In genomic region chr16:67659675-67660563, GRCh38 we compare ENCODE assay signal across 8 cellular contexts. TPM values are rescaled to one million over a fixed set of nuclear protein-coding genes. Genes with fewer than 3 reads are reported as not detected.
DNase-seq lines count a peak whose midpoint lies in the region; ATAC-seq and TF ChIP-seq lines count a peak whose summit lies in the region.

TSS of gene ACD (minus strand) at chr16:67660260. CDS start at chr16:67660220, 40 bp downstream.

- peaks cover 8% of the 10 kb centered on the region for H3K4me1 Mint-ChIP-seq in endothelial cell (ENCODE audit: unreplicated experiment)

- in situ Hi-C loops in Caki2 (cut with HindIII; ENCODE audit: low pct_unique_long_range_greater_than_20kb, low sequenced_read_pairs), result no loop called here

- H3K9me3 Mint-ChIP-seq in endothelial cell (ENCODE audit: unreplicated experiment), result no peaks in the 10 kb centered on the region

- peaks cover 13% of the 10 kb centered on the region for H3K36me3 Mint-ChIP-seq in endothelial cell (ENCODE audit: low read depth, unreplicated experiment)

- peak within 1 kb of the TSS; percentile 81 for H3K4me3 ChIP-seq in OCI-LY1 (ENCODE audit: low read depth, low read length, poor library complexity, severe bottlenecking)

- H3F3A ChIP-seq in OCI-LY1 (ENCODE audit: insufficient read depth, low read length), result no peaks in the 10 kb centered on the region

- peak within 1 kb of the TSS; percentile 82 for H3K4me2 ChIP-seq in OCI-LY1 (ENCODE audit: low read length)

- H3K27ac ChIP-seq in OCI-LY1 (ENCODE audit: low read depth, low read length, poor library complexity, severe bottlenecking), result peak within 1 kb of the TSS; percentile 80

- no peaks in the 10 kb centered on the region for H3K79me2 ChIP-seq in OCI-LY1 (ENCODE audit: insufficient read depth, low read length)

- peak within 1 kb of the TSS; percentile 92 for H3K4me3 Mint-ChIP-seq in endothelial cell (ENCODE audit: unreplicated experiment)

- peaks cover 48% of the 10 kb centered on the region; the same call in 1 of the 2 replicates for H3K36me3 ChIP-seq in OCI-LY1 (ENCODE audit: insufficient read depth, low read length)

- TF ChIP-seq CTCF in OCI-LY1 (IDR thresholded peaks at IDR 0.05; ENCODE audit: low read length) (no peak), endothelial cell (IDR thresholded peaks at IDR 0.05; ENCODE audit: unreplicated experiment) (no peak)

- H3K4me1 ChIP-seq in OCI-LY1 (ENCODE audit: insufficient read depth, low read length, severe bottlenecking), result peaks cover 24% of the 10 kb centered on the region

- peak within 1 kb of the TSS; percentile 75 for H3K27ac Mint-ChIP-seq in endothelial cell (ENCODE audit: unreplicated experiment)

- H3K27me3 Mint-ChIP-seq in endothelial cell (ENCODE audit: unreplicated experiment), result peaks cover 27% of the 10 kb centered on the region

- DNase-seq in Caki2 (ENCODE audit: low read depth) (peak; percentile 89), HS-27A (ENCODE audit: low read depth) (peak; percentile 72), activated T-cell treated with anti-CD3 and anti-CD28 coated beads for 1 hour (ENCODE audit: low read depth) (peak; percentile 96), endothelial cell (ENCODE audit: low spot score) (peak; percentile 90), middle frontal gyrus (ENCODE audit: extremely low spot score, low spot score) (peak; percentile 96)
- DNase-seq in stimulated activated CD8-positive, alpha-beta memory T cell treated with anti-CD3 and anti-CD28 coated beads, Interleukin-2, amount 100 ng/mL, for 48 hours (ENCODE audit: low read depth in 2 of 2), result peak; percentile 86 to 87

- H3K9me2 ChIP-seq in OCI-LY1 (ENCODE audit: low read depth, low read length), result no peaks in the 10 kb centered on the region

- no peaks in the 10 kb centered on the region for H3K27me3 ChIP-seq in OCI-LY1 (ENCODE audit: insufficient read depth, low read length)

- no peaks in the 10 kb centered on the region for H3K9me3 ChIP-seq in OCI-LY1 (ENCODE audit: low read length)

- H4K20me1 ChIP-seq in OCI-LY1 (ENCODE audit: insufficient read depth, low read length), result no peaks in the 10 kb centered on the region

- ATAC-seq in GM19468 (IDR thresholded peaks at IDR 0.05; ENCODE audit: extremely low read depth, unreplicated experiment), result peak; percentile 47

- H3K9ac ChIP-seq in OCI-LY1 (ENCODE audit: low read length), result peak within 1 kb of the TSS; percentile 80

- no peak within 1 kb of the TSS for H2AFZ ChIP-seq in OCI-LY1 (ENCODE audit: low read length)

RNA-seq across cellular contexts. Expression of gene ACD, which starts in this region (rescaled TPM):
- 20.7 and 33.9 TPM in 2 replicates for total RNA-seq in Caki2 (2014; rRNA removed; shearing (Covaris generic); ENCODE audit: low replicate concordance)
- total RNA-seq in endothelial cell (ENCODE audit: unreplicated experiment), result 27.1 TPM

Comparison
In these comparisons a context has a peak if more than half of its experiments do, and no peak if none do; other contexts are left out.
1. Peak in every context shown above with its lines: DNase-seq, ATAC-seq, H3K4me3 ChIP-seq and H3K27ac ChIP-seq.